ENCODE assay signal across 8 cellular contexts in genomic region chr17:7685533-7686220, GRCh38. TPM values are rescaled to one million over a fixed set of nuclear protein-coding genes. Genes with fewer than 3 reads are reported as not detected.
DNase-seq lines count a peak whose midpoint lies in the region; ATAC-seq and TF ChIP-seq lines count a peak whose summit lies in the region.

No MANE protein-coding gene starts in this region.

- intact Hi-C loops in Caco-2 (cut with micrococcal nuclease; ENCODE audit: unreplicated experiment) (loop anchor here (5.0 kb wide), 1 partner anchor 248 kb away; the partner anchor contains the start of genes FGF11 and TMEM102), Panc1 (cut with micrococcal nuclease; ENCODE audit: unreplicated experiment) (loop anchor here (2.0 kb wide), 1 partner anchor 99 kb away; no protein-coding TSS in a partner anchor), esophagus muscularis mucosa (cut with DNase I) (loop anchor here (2.0 kb wide), 1 partner anchor 53 kb away; no protein-coding TSS in a partner anchor)

- no peak for TF ChIP-seq CTCF in Caco-2 (IDR thresholded peaks at IDR 0.05; ENCODE audit: insufficient read depth in 1 of 2, low read depth in 1 of 2, low read length in 1 of 2, severe bottlenecking in 1 of 2, unreplicated experiment in 1 of 2)
- no peak for TF ChIP-seq CTCF in Panc1 (IDR thresholded peaks at IDR 0.05)
- no peak for TF ChIP-seq CTCF in esophagus muscularis mucosa (IDR thresholded peaks at IDR 0.05)

- H3K9me3 ChIP-seq in Caco-2 = no peaks in the 10 kb centered on the region
- H3K9me3 ChIP-seq in HUES64 (ENCODE audit: insufficient read depth, low read depth, low read length) = no peaks in the 10 kb centered on the region
- no peaks in the 10 kb centered on the region for H3K9me3 ChIP-seq in Panc1 (ENCODE audit: control insufficient read depth, insufficient read depth, low read depth, low read length)
- no peaks in the 10 kb centered on the region for H3K9me3 ChIP-seq in esophagus muscularis mucosa

- H3K27me3 ChIP-seq in Caco-2 (replicated peaks; ENCODE audit: control insufficient read depth, insufficient read depth, low read length) (no peaks in the 10 kb centered on the region), HUES64 (ENCODE audit: insufficient read depth, low read length) (no peaks in the 10 kb centered on the region), Panc1 (ENCODE audit: control insufficient read depth, insufficient read depth, low read length) (no peaks in the 10 kb centered on the region), esophagus muscularis mucosa (no peaks in the 10 kb centered on the region)

- H3K9me3 Mint-ChIP-seq in Caco-2 (ENCODE audit: unreplicated experiment) = no peaks in the 10 kb centered on the region

- ATAC-seq in GM21423 (IDR thresholded peaks at IDR 0.05; ENCODE audit: unreplicated experiment) (peak; percentile 48), Panc1 (peak; percentile 83)

- POLR2A ChIA-PET in Caco-2 (lab: Charles Lee) (interaction anchor here (0.6 to 3.5 kb wide), 8 partner anchors 24 to 202 kb away, joined by 3 to 24 read pairs (median 6); partner anchors contain the start of genes ATP1B2, MPDU1, POLR2A and SAT2), Panc1 (lab: Charles Lee) (interaction anchor here (0.5 to 1.0 kb wide), 5 partner anchors 15 to 175 kb away, joined by 3 to 18 read pairs (median 3); no protein-coding TSS in a partner anchor)

- peak overlapping the region; percentile 100 for H3K27ac Mint-ChIP-seq in Caco-2 (ENCODE audit: unreplicated experiment)

- peak; percentile 87 to 89 for DNase-seq in Caco-2
- DNase-seq in Panc1 (ENCODE audit: low read depth, low spot score) = peak; percentile 82
- peak; percentile 87 to 90 for DNase-seq in activated T-cell treated with anti-CD3 and anti-CD28 coated beads, Interleukin-2, amount 50 U/mL, for 48 hours
- DNase-seq in esophagus muscularis mucosa (ENCODE audit: extremely low spot score) = peak; percentile 97
- peak; percentile 94 for DNase-seq in myocyte (ENCODE audit: low read depth)
- DNase-seq in stimulated activated CD8-positive, alpha-beta memory T cell treated with anti-CD3 and anti-CD28 coated beads, Interleukin-7, amount 100 ng/mL, for 4 hours (ENCODE audit: low read depth in 2 of 2) = peak; percentile 78 to 86

- BruUV-seq in Caco-2 (replicated peaks; lab: Mats Ljungman, UMichigan) = no TSS peak
- no TSS peak for BruUV-seq in Panc1 (replicated peaks; lab: Mats Ljungman, UMichigan)

- no peaks in the 10 kb centered on the region for H3K27me3 Mint-ChIP-seq in Caco-2 (ENCODE audit: insufficient read depth, unreplicated experiment)

- H3K4me1 ChIP-seq in Caco-2 (0 out of 2 replicates have a peak, but pooled peaks cover 6% of the 10 kb centered on the region), HUES64 (ENCODE audit: insufficient read depth, low read length) (peaks cover 20% of the 10 kb centered on the region), Panc1 (ENCODE audit: control insufficient read depth, insufficient read depth, low read length) (peaks cover 9% of the 10 kb centered on the region; the same call in 1 of the 2 replicates), esophagus muscularis mucosa (peaks cover 22 to 40% (median 37%) of the 10 kb centered on the region in 4 donors)

- no peaks in the 10 kb centered on the region for H3K4me1 Mint-ChIP-seq in Caco-2 (ENCODE audit: low read depth, unreplicated experiment)

- peak overlapping the region; percentile 98 for H3K27ac ChIP-seq in HUES64 (ENCODE audit: low read depth, low read length)
- peak overlapping the region; percentile 92 for H3K27ac ChIP-seq in Panc1 (ENCODE audit: low read length)
- H3K27ac ChIP-seq in esophagus muscularis mucosa (replicated peaks in 1 of 4) = peak overlapping the region; percentile 90 to 96 (median 92)

- TF ChIP-seq EP300 in esophagus muscularis mucosa (IDR thresholded peaks at IDR 0.05) = peak; percentile 8

- H3K36me3 Mint-ChIP-seq in Caco-2 (ENCODE audit: insufficient read depth, unreplicated experiment) = peaks cover 29% of the 10 kb centered on the region

- WGBS in HUES64 = 5% methylated on average over 44 of the region's 44 CpGs
- WGBS in esophagus muscularis mucosa = 4% methylated on average over 42 of the region's 44 CpGs

- H3K4me3 ChIP-seq in Caco-2 (ENCODE audit: low read depth, low read length) (peak overlapping the region; percentile 82), HUES64 (ENCODE audit: low read length) (peak overlapping the region; percentile 98), Panc1 (ENCODE audit: low read depth in 2 of 2, low read length in 2 of 2) (peak overlapping the region; percentile 91 to 97), esophagus muscularis mucosa (peak overlapping the region; percentile 68 to 87 (median 81))

- in situ Hi-C loops in Panc1 (cut with HindIII; ENCODE audit: low pct_unique_long_range_greater_than_20kb, low sequenced_read_pairs) = no loop called here

- no peak for TF ChIP-seq POLR2A in esophagus muscularis mucosa (IDR thresholded peaks at IDR 0.05; ENCODE audit: low read depth)

- peak overlapping the region; percentile 98 for H3K9ac ChIP-seq in HUES64 (ENCODE audit: low read depth, low read length)

- CTCF ChIA-PET in Caco-2 (lab: Charles Lee) (interaction anchor here (0.5 kb wide), 1 partner anchor 120 kb away, joined by 5 read pairs; no protein-coding TSS in a partner anchor), Panc1 (lab: Charles Lee) (interaction anchor here (0.7 kb wide), 1 partner anchor 9 kb away, joined by 4 read pairs; no protein-coding TSS in a partner anchor)

- H3K4me3 Mint-ChIP-seq in Caco-2 (ENCODE audit: unreplicated experiment) = peak overlapping the region; percentile 91

- H3K36me3 ChIP-seq in Caco-2 (ENCODE audit: control insufficient read depth, insufficient read depth, low read length) (no peaks in the 10 kb centered on the region), HUES64 (ENCODE audit: insufficient read depth, low read length) (peaks cover 20% of the 10 kb centered on the region), Panc1 (ENCODE audit: control insufficient read depth, insufficient read depth, low read length) (peaks cover 12% of the 10 kb centered on the region), esophagus muscularis mucosa (peaks cover 0 to 6% (median 0%) of the 10 kb centered on the region in 4 donors)

RNA-seq across cellular contexts. Expression of gene TP53, which starts 1.6 kb away (rescaled TPM):
- 9.2 and 11.1 TPM in 2 replicates for total RNA-seq in Caco-2 (2022)
- polyA plus RNA-seq in HUES64 (2013, experiment 1 of 2) = 135 TPM
- polyA plus RNA-seq in HUES64 (2013, experiment 2 of 2) = 133 TPM
- 129 TPM for total RNA-seq in Panc1 (2021; ENCODE audit: unreplicated experiment)
- 147 TPM for polyA plus RNA-seq in Panc1 (2012; ENCODE audit: insufficient read length)
- total RNA-seq in esophagus muscularis mucosa = 10 to 100 TPM; 14.9 to 18.3 (median 16.1) TPM
- 22.0 and 27.6 TPM in 2 replicates for total RNA-seq in myocyte
- polyA plus RNA-seq in myocyte (2012) = 44.8 TPM

RNA-seq across cellular contexts. Expression of gene WRAP53, which starts 2.6 kb away (rescaled TPM):
- 13.6 and 15.2 TPM in 2 replicates for total RNA-seq in Caco-2 (2022)
- 26.4 TPM for polyA plus RNA-seq in HUES64 (2013, experiment 1 of 2)
- 23.1 TPM for polyA plus RNA-seq in HUES64 (2013, experiment 2 of 2)
- total RNA-seq in Panc1 (2021; ENCODE audit: unreplicated experiment) = 27.0 TPM
- 36.6 TPM for polyA plus RNA-seq in Panc1 (2012; ENCODE audit: insufficient read length)
- total RNA-seq in esophagus muscularis mucosa = 1 to 10 TPM; 3.3 to 6.4 (median 3.8) TPM
- 4.4 and 4.5 TPM in 2 replicates for total RNA-seq in myocyte
- polyA plus RNA-seq in myocyte (2012) = 6.2 TPM

RNA-seq across cellular contexts. Expression of gene EFNB3, which starts 19.3 kb away (rescaled TPM):
- 4.1 and 5.1 TPM in 2 replicates for total RNA-seq in Caco-2 (2022)
- 14.7 TPM for polyA plus RNA-seq in HUES64 (2013, experiment 1 of 2)
- polyA plus RNA-seq in HUES64 (2013, experiment 2 of 2) = 24.0 TPM
- 2.5 TPM for total RNA-seq in Panc1 (2021; ENCODE audit: unreplicated experiment)
- 2.7 TPM for polyA plus RNA-seq in Panc1 (2012; ENCODE audit: insufficient read length)
- total RNA-seq in esophagus muscularis mucosa = under 1 TPM; 0.17 to 0.42 (median 0.33) TPM
- total RNA-seq in myocyte = 0.78 and 1.5 TPM in 2 replicates
- polyA plus RNA-seq in myocyte (2012) = 0.68 TPM

RNA-seq across cellular contexts. Expression of gene DNAH2, which starts 31.9 kb away (rescaled TPM):
- 1.9 and 2.8 TPM in 2 replicates for total RNA-seq in Caco-2 (2022)
- 0.10 TPM for polyA plus RNA-seq in HUES64 (2013, experiment 1 of 2)
- polyA plus RNA-seq in HUES64 (2013, experiment 2 of 2) = 0.32 TPM
- 0.13 TPM for total RNA-seq in Panc1 (2021; ENCODE audit: unreplicated experiment)
- 0.13 TPM for polyA plus RNA-seq in Panc1 (2012; ENCODE audit: insufficient read length)
- total RNA-seq in esophagus muscularis mucosa = under 1 TPM; under 0.01 to 0.17 (median 0.06) TPM
- total RNA-seq in myocyte = 0.11 TPM in 1 of 2 replicates, not detected in the other
- polyA plus RNA-seq in myocyte (2012) = 0.01 TPM

RNA-seq across cellular contexts. Expression of gene ATP1B2, which starts 35.0 kb away (rescaled TPM):
- 0.11 and 0.14 TPM in 2 replicates for total RNA-seq in Caco-2 (2022)
- polyA plus RNA-seq in HUES64 (2013, experiment 1 of 2) = 8.8 TPM
- polyA plus RNA-seq in HUES64 (2013, experiment 2 of 2) = 16.2 TPM
- total RNA-seq in Panc1 (2021; ENCODE audit: unreplicated experiment) = 0.08 TPM
- not detected for polyA plus RNA-seq in Panc1 (2012; ENCODE audit: insufficient read length)
- 1 to 10 TPM; 1.6 to 2.9 (median 2.2) TPM for total RNA-seq in esophagus muscularis mucosa
- total RNA-seq in myocyte = not detected in 2 replicates
- polyA plus RNA-seq in myocyte (2012) = 0.04 TPM

Comparison
In these comparisons a context has a peak if more than half of its experiments do, and no peak if none do; other contexts are left out.
1. Peak in every context shown above with its lines: DNase-seq, ATAC-seq, H3K4me3 ChIP-seq and H3K27ac ChIP-seq.